13 cellular contexts compared by ENCODE assay signal in the genomic region with DNA sequence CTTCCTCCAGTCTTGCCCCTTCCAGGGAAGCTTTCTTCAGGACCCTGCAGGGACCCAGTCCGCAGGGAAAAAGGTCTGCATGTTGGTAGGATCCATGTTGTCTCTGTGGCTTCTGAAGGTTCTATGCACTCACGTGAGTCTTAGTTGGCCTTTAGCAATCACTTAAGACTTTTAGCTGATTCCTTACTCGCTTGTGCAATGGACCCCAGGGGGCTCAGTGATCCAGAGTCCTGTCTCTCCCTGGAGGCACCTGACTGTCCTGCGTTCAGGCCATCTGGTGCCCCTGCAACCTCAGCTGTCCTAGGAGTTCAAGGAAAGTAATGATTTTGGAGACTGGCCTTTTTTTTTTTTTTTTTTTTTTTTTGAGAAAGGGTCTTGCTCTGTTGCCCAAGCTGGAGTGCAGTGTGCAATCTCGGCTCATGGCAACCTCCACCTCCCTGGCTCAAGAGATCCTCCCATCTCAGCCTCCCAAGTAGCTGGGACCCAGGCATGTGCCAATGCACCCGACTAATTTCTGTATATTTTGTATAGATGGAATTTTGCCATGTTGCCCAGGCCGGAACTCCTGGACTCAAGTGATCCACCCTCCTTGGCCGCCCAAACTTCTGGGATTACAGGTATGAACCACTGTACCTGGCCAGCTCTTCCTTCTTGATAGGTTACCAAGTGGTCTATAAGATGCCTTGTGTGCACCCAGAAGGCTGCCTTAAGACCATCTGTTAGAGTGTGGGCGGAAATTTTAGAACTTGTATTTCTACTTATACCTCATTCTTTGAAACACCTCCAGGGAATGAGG. TPM values are rescaled to one million over a fixed set of nuclear protein-coding genes. Genes with fewer than 3 reads are reported as not detected.
DNase-seq lines count a peak whose midpoint lies in the region; ATAC-seq and TF ChIP-seq lines count a peak whose summit lies in the region.
"Had no signal": no experiment of that assay in that cellular context is flagged by ENCODE, and none has a peak within 500 bp of the region (broad histone marks: within the 10 kb centered on the region; RNA-seq: fewer than 3 reads in every experiment).

No MANE protein-coding gene starts in this region.

- no peaks in the 10 kb centered on the region for H3K36me3 ChIP-seq in colonic mucosa
- H3K36me3 ChIP-seq in vagina, result no peaks in the 10 kb centered on the region

- intact Hi-C loops in cardiac septum (cut with DNase I), result loop anchor here (5.0 kb wide), 1 partner anchor 42 kb away; the partner anchor contains the start of genes DDX24 and IFI27L1
- intact Hi-C loops in left ventricle myocardium superior (cut with micrococcal nuclease), result no loop called here
- intact Hi-C loops in colonic mucosa (cut with DNase I), result loop anchor here (10.0 kb wide), 1 partner anchor 180 kb away; no protein-coding TSS in a partner anchor
- intact Hi-C loops in vagina (cut with DNase I), result no loop called here

- no peak for ATAC-seq in left ventricle myocardium superior
- ATAC-seq in HG03196 (IDR thresholded peaks at IDR 0.05; ENCODE audit: unreplicated experiment), result no peak
- ATAC-seq in HG03521 (IDR thresholded peaks at IDR 0.05; ENCODE audit: unreplicated experiment), result no peak

- no peak overlapping the region for H3K9ac ChIP-seq in colonic mucosa (ENCODE audit: low read depth in 2 of 2, low read length in 2 of 2)

- no peaks in the 10 kb centered on the region for H3K27me3 ChIP-seq in colonic mucosa
- H3K27me3 ChIP-seq in vagina, result no peaks in the 10 kb centered on the region

- H3K4me3 ChIP-seq in colonic mucosa (no peak overlapping the region), vagina (no peak overlapping the region)

- DNase-seq in cardiac septum (ENCODE audit: low spot score) (peak; percentile 41), left ventricle myocardium superior (no peak), colonic mucosa (peak; percentile 13), mucosa of gallbladder (ENCODE audit: low spot score) (peak; percentile 9), vagina (ENCODE audit: extremely low spot score in 2 of 2) (peak; percentile 56 to 70)
- DNase-seq: AML-193; CD4-positive, CD25-positive, alpha-beta regulatory T cell; Karpas-422; NCI-H187 treated with DMSO at 0.1 percent for 48 hours; NCI-H2171; NCI-H510A treated with DMSO at 0.1 percent for 48 hours had no signal

- TF ChIP-seq CTCF in colonic mucosa (IDR thresholded peaks at IDR 0.05), result no peak
- no peak for TF ChIP-seq CTCF in vagina (IDR thresholded peaks at IDR 0.05)

- H3K4me1 ChIP-seq in colonic mucosa, result no peaks in the 10 kb centered on the region
- peaks cover 7% of the 10 kb centered on the region for H3K4me1 ChIP-seq in vagina

- no peak for TF ChIP-seq POLR2A in vagina (IDR thresholded peaks at IDR 0.05)

- no peaks in the 10 kb centered on the region for H3K9me3 ChIP-seq in colonic mucosa
- no peaks in the 10 kb centered on the region for H3K9me3 ChIP-seq in vagina

- H3K27ac ChIP-seq in colonic mucosa, result no peak overlapping the region
- H3K27ac ChIP-seq in vagina, result no peak overlapping the region

RNA-seq across cellular contexts. Expression of gene IFI27L2, which starts 4.6 kb away (rescaled TPM):
- total RNA-seq in cardiac septum (93.0 TPM), left ventricle myocardium superior (41.1 TPM), colonic mucosa (10 to 100 TPM; 27.6 to 51.4 TPM), mucosa of gallbladder (61.8 TPM), vagina (171 TPM)

RNA-seq across cellular contexts. Expression of gene IFI27, which starts 14.2 kb away (rescaled TPM):
- total RNA-seq in cardiac septum (147 TPM), left ventricle myocardium superior (151 TPM), colonic mucosa (100 to 1,000 TPM; 219 to 709 TPM), mucosa of gallbladder (478 TPM), vagina (209 TPM)

RNA-seq across cellular contexts. Expression of gene IFI27L1, which starts 43.7 kb away (rescaled TPM):
- total RNA-seq in cardiac septum (9.3 TPM), left ventricle myocardium superior (9.7 TPM), colonic mucosa (10 to 100 TPM; 15.8 to 27.4 TPM), mucosa of gallbladder (19.8 TPM), vagina (18.9 TPM)

RNA-seq across cellular contexts. Expression of gene DDX24, which starts 43.8 kb away (rescaled TPM):
- total RNA-seq in cardiac septum, result 245 TPM
- 198 TPM for total RNA-seq in left ventricle myocardium superior
- 100 to 1,000 TPM; 110 to 142 TPM for total RNA-seq in colonic mucosa
- total RNA-seq in mucosa of gallbladder, result 187 TPM
- total RNA-seq in vagina, result 109 TPM

RNA-seq across cellular contexts. Expression of gene PPP4R4, which starts 49.3 kb away (rescaled TPM):
- 0.30 TPM for total RNA-seq in cardiac septum
- 0.30 TPM for total RNA-seq in left ventricle myocardium superior
- total RNA-seq in colonic mucosa, result under 1 TPM in 1 of 2 donors, not detected in 1; 0.27 TPM
- total RNA-seq in mucosa of gallbladder, result 1.4 TPM
- 6.1 TPM for total RNA-seq in vagina

Comparison
In these comparisons a context has a peak if more than half of its experiments do, and no peak if none do; other contexts are left out.
1. intact Hi-C loops: an anchor here in cardiac septum (5.0 kb wide) and colonic mucosa (10.0 kb wide); none called in left ventricle myocardium superior and vagina.